ENCODE assay signal across 1 cellular context in genomic region chr9:106885451-106885850, GRCh38.
TF ChIP-seq lines count a peak whose summit lies in the region.

No MANE protein-coding gene starts in this region.

TF ChIP-seq in IMR-90, 13 proteins besides CTCF, POLR2A, EP300 and RAD21:
- TF ChIP-seq RCOR1 (IDR thresholded peaks at IDR 0.05; ENCODE audit: insufficient replicate concordance, low read length) (no peak), CEBPB (IDR thresholded peaks at IDR 0.05; ENCODE audit: low read depth, low read length) (0 out of 2 replicates have a peak, but pooled peaks have one; percentile 6), USF2 (IDR thresholded peaks at IDR 0.05; ENCODE audit: low read depth, low read length) (peak; percentile 79; the same call in 1 of the 2 replicates), FOS (IDR thresholded peaks at IDR 0.05; ENCODE audit: low read depth, low read length) (peak; percentile 53; the same call in 1 of the 2 replicates), NFE2L2 (IDR thresholded peaks at IDR 0.05; ENCODE audit: low read depth, low read length) (no peak), BHLHE40 (IDR thresholded peaks at IDR 0.05; ENCODE audit: low read depth, low read length) (peak; percentile 50), RFX5 (IDR thresholded peaks at IDR 0.05; ENCODE audit: low read depth, low read length) (no peak), MAFK (IDR thresholded peaks at IDR 0.05; ENCODE audit: low read depth, low read length) (peak; percentile 17; the same call in 1 of the 2 replicates)
